ENCODE assay signal across 1 cellular context in the genomic region with DNA sequence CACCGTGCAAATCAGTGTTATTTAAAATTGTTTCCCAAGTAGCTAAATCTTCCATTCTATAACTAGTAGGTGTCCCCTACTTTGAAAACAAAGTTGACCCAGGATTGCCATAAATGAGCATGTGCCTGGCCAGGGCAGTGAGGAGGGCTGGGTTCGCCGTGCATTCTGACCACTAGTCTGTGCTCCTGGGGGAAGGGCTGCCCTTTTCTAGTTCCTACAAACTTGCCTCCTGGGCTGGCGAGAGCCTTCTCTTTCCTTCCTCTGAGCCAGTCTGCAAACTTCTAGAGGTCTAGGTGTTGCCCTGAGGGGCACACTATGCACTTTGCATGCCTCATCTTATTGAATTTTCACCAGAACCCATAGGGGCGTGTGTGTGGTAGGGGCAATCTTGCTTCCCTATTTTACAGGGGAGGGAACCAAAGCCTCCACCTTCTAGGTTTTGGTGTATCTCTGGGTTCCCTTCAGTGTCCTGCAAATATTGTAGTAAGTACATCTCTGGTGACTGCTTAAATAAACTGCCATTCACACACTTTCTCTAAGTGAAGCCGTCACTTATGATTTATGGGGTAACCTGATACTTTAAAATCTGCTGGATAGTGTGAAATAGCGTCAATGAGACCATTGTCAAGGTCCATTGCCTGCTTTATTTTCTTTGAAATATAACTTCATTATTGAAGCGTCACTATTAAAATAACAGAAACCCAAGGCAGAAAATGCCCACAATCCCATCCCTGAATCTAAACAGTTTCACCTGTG.
TF ChIP-seq lines count a peak whose summit lies in the region.

No MANE protein-coding gene starts in this region.

TF ChIP-seq in HepG2, 621 proteins besides CTCF, POLR2A, EP300 and RAD21:
- TF ChIP-seq DPF2 (CRISPR knock-in tag; IDR thresholded peaks at IDR 0.05; ENCODE audit: borderline replicate concordance, low read depth) = no peak
- TF ChIP-seq SETDB1 (CRISPR knock-in tag; IDR thresholded peaks at IDR 0.05; ENCODE audit: borderline replicate concordance) = no peak
- TF ChIP-seq ZNF335 (CRISPR knock-in tag; IDR thresholded peaks at IDR 0.05) = no peak
- TF ChIP-seq, protein P1, sequence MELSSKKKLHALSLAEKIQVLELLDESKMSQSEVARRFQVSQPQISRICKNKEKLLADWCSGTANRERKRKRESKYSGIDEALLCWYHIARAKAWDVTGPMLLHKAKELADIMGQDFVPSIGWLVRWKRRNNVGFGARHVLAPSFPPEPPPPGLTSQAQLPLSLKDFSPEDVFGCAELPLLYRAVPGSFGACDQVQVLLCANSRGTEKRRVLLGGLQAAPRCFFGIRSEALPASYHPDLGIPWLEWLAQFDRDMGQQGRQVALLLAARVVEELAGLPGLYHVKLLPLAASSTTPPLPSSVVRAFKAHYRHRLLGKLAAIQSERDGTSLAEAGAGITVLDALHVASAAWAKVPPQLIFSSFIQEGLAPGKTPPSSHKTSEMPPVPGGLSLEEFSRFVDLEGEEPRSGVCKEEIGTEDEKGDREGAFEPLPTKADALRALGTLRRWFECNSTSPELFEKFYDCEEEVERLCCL (CRISPR knock-in tag; IDR thresholded peaks at IDR 0.05; ENCODE audit: borderline replicate concordance) = no peak
- TF ChIP-seq ZNF589 (CRISPR knock-in tag; conservative IDR thresholded peaks at IDR 0.05) = no peak
- TF ChIP-seq HNRNPK (IDR thresholded peaks at IDR 0.05; ENCODE audit: low read depth, low read length, poor library complexity, severe bottlenecking) = no peak
- no peak for TF ChIP-seq NFYC (CRISPR knock-in tag; IDR thresholded peaks at IDR 0.05)
- no peak for TF ChIP-seq MTA3 (CRISPR knock-in tag; IDR thresholded peaks at IDR 0.05)
- no peak for TF ChIP-seq ZNF235 (CRISPR knock-in tag; IDR thresholded peaks at IDR 0.05; ENCODE audit: borderline replicate concordance)
- TF ChIP-seq HNRNPLL (IDR thresholded peaks at IDR 0.05; ENCODE audit: low read depth, low read length, poor library complexity, severe bottlenecking) = no peak
- no peak for TF ChIP-seq CBX1 (IDR thresholded peaks at IDR 0.05; ENCODE audit: low read depth)
- TF ChIP-seq ZNF292 (CRISPR knock-in tag; IDR thresholded peaks at IDR 0.05; ENCODE audit: borderline replicate concordance, low read depth) = no peak
- no peak for TF ChIP-seq SIN3A (IDR thresholded peaks at IDR 0.05; ENCODE audit: borderline replicate concordance, low read depth, low read length)
- TF ChIP-seq ONECUT2 (CRISPR knock-in tag; IDR thresholded peaks at IDR 0.05) = no peak
- TF ChIP-seq PRMT3 (CRISPR knock-in tag; IDR thresholded peaks at IDR 0.05; ENCODE audit: borderline replicate concordance, low read depth) = no peak
